Comparison of ENCODE assay signal across 28 cellular contexts in genomic region chr4:17941731-17942130, GRCh38.
A peak's percentile ranks its signal among the peaks of the same experiment; 100 is the strongest.
DNase-seq lines count a peak whose midpoint lies in the region; FAIRE-seq and TF ChIP-seq lines count a peak whose summit lies in the region.
"Had no signal": no experiment of that assay in that cellular context is flagged by ENCODE, and none has a peak within 500 bp of the region (broad histone marks: within the 10 kb centered on the region; RNA-seq: fewer than 3 reads in every experiment).

No MANE protein-coding gene starts in this region.

- H3K27ac ChIP-seq in fibroblast of lung (ENCODE audit: insufficient read depth, low read length): no peak overlapping the region
- no peak overlapping the region for H3K27ac ChIP-seq in effector memory CD4-positive, alpha-beta T cell (ENCODE audit: insufficient read depth, low read length, poor library complexity, severe bottlenecking)
- H3K27ac ChIP-seq: A549, ascending aorta, gastrocnemius medialis, hepatocyte, KMS-11, RWPE1, SK-N-MC, skin epidermis, vagina had no signal

- H3K27me3 ChIP-seq in fibroblast of lung (ENCODE audit: control insufficient read depth, insufficient read depth, low read length): no peaks in the 10 kb centered on the region
- no peaks in the 10 kb centered on the region for H3K27me3 ChIP-seq in effector memory CD4-positive, alpha-beta T cell (replicated peaks; ENCODE audit: control insufficient read depth, insufficient read depth, low read length, poor library complexity, severe bottlenecking)
- H3K27me3 ChIP-seq: ascending aorta, gastrocnemius medialis, hepatocyte, vagina had no signal

- no peaks in the 10 kb centered on the region for H3K27me3 Mint-ChIP-seq in mesothelial cell of epicardium (ENCODE audit: low read depth)
- H3K27me3 Mint-ChIP-seq: activated naive CD8-positive, alpha-beta T cell; CD4-positive, alpha-beta memory T cell; dendritic cell treated with granulocyte-macrophage colony-stimulating factor and Interleukin-4, amounts not matched to agents 40 ng/mL and 50 ng/mL, for 4 days; naive thymus-derived CD8-positive, alpha-beta T cell had no signal

- no peaks in the 10 kb centered on the region for H3K79me2 ChIP-seq in fibroblast of lung (ENCODE audit: control insufficient read depth, insufficient read depth, low read length)

- H3K27ac Mint-ChIP-seq in mesothelial cell of epicardium: peak overlapping the region; percentile 55
- H3K27ac Mint-ChIP-seq: activated naive CD8-positive, alpha-beta T cell; CD4-positive, alpha-beta memory T cell; dendritic cell treated with granulocyte-macrophage colony-stimulating factor and Interleukin-4, amounts not matched to agents 40 ng/mL and 50 ng/mL, for 4 days had no signal

- DNase-seq in EL: peak; percentile 9
- DNase-seq in NCI-H226: peak; percentile 8
- no peak for DNase-seq in fibroblast of lung (ENCODE audit: low read depth in 2 of 2)
- DNase-seq in mesothelial cell of epicardium (ENCODE audit: low spot score in 2 of 2, unreplicated experiment in 2 of 2): no peak
- DNase-seq in DMS79 (lab: John Stamatoyannopoulos, UW): no peak
- no peak for DNase-seq in effector memory CD4-positive, alpha-beta T cell
- DNase-seq in NCI-H1436 treated with DMSO at 0.1 percent for 48 hours (lab: John Stamatoyannopoulos, UW): no peak
- DNase-seq in frontal cortex (ENCODE audit: low spot score in 2 of 2): no peak
- DNase-seq: activated effector memory CD4-positive, alpha-beta T cell treated with Interleukin-2 at 50 U/mL for 16 hours; activated T-cell treated with anti-CD3 and anti-CD28 coated beads for 4 hours; CD4-positive, alpha-beta memory T cell; central memory CD4-positive, alpha-beta T cell; gastrocnemius medialis; midbrain; naive thymus-derived CD8-positive, alpha-beta T cell; NCI-H2081 treated with DMSO at 0.1 percent for 48 hours; NCI-H446 treated with DMSO at 0.1 percent for 48 hours; stimulated activated naive CD8-positive, alpha-beta T cell treated with anti-CD3 and anti-CD28 coated beads, Interleukin-15, Interleukin-2, amounts not matched to agents 100 U/mL and 50 U/mL, for 24 hours had no signal

- peak overlapping the region; percentile 8 for H3K4me2 ChIP-seq in fibroblast of lung (ENCODE audit: extremely low read depth, insufficient read depth, low read length)
- H3K4me2 ChIP-seq: A549, hepatocyte, KMS-11 had no signal

- no peaks in the 10 kb centered on the region for H3K36me3 ChIP-seq in fibroblast of lung (ENCODE audit: control insufficient read depth, insufficient read depth, low read length)
- H3K36me3 ChIP-seq in effector memory CD4-positive, alpha-beta T cell (ENCODE audit: control insufficient read depth, insufficient read depth, low read length): no peaks in the 10 kb centered on the region
- H3K36me3 ChIP-seq: ascending aorta, gastrocnemius medialis, vagina had no signal

- H3K4me1 Mint-ChIP-seq in mesothelial cell of epicardium: peaks cover 11% of the 10 kb centered on the region
- H3K4me1 Mint-ChIP-seq: CD4-positive, alpha-beta memory T cell had no signal

- H3K9me3 Mint-ChIP-seq in mesothelial cell of epicardium: no peaks in the 10 kb centered on the region
- H3K9me3 Mint-ChIP-seq: dendritic cell treated with granulocyte-macrophage colony-stimulating factor and Interleukin-4, amounts not matched to agents 40 ng/mL and 50 ng/mL, for 4 days had no signal

- H3K36me3 Mint-ChIP-seq in mesothelial cell of epicardium: peaks cover 3% of the 10 kb centered on the region

- H3K9me3 ChIP-seq in fibroblast of lung (ENCODE audit: control insufficient read depth, insufficient read depth, low read depth, low read length): no peaks in the 10 kb centered on the region
- no peaks in the 10 kb centered on the region for H3K9me3 ChIP-seq in effector memory CD4-positive, alpha-beta T cell (ENCODE audit: control insufficient read depth, low read length)
- H3K9me3 ChIP-seq: A549, ascending aorta, gastrocnemius medialis, vagina had no signal

- H3K4me1 ChIP-seq in fibroblast of lung (ENCODE audit: control insufficient read depth, extremely low read depth, insufficient read depth, low read length): no peaks in the 10 kb centered on the region
- no peaks in the 10 kb centered on the region for H3K4me1 ChIP-seq in effector memory CD4-positive, alpha-beta T cell (ENCODE audit: control insufficient read depth, insufficient read depth, low read length, poor library complexity, severe bottlenecking)
- H3K4me1 ChIP-seq: A549, ascending aorta, gastrocnemius medialis had no signal

- FAIRE-seq in frontal cortex (lab: Jason Lieb, UNC): no peak
- FAIRE-seq: A549 had no signal

- no peak overlapping the region for H3K4me3 Mint-ChIP-seq in mesothelial cell of epicardium
- H3K4me3 Mint-ChIP-seq: activated naive CD8-positive, alpha-beta T cell; CD4-positive, alpha-beta memory T cell; dendritic cell treated with granulocyte-macrophage colony-stimulating factor and Interleukin-4, amounts not matched to agents 40 ng/mL and 50 ng/mL, for 4 days; naive thymus-derived CD8-positive, alpha-beta T cell had no signal

- no peak overlapping the region for H3K9ac ChIP-seq in fibroblast of lung (ENCODE audit: insufficient read depth, low read length)
- H3K9ac ChIP-seq: KMS-11 had no signal

- TF ChIP-seq CTCF in fibroblast of lung (conservative IDR thresholded peaks at IDR 0.05 in 1 of 2, IDR thresholded peaks at IDR 0.05 in 1 of 2; ENCODE audit: low read depth in 1 of 2, low read length in 2 of 2): no peak
- TF ChIP-seq CTCF in mesothelial cell of epicardium (IDR thresholded peaks at IDR 0.05; ENCODE audit: unreplicated experiment): no peak

- no peaks in the 10 kb centered on the region for H4K20me1 ChIP-seq in fibroblast of lung (ENCODE audit: control insufficient read depth, extremely low read depth, insufficient read depth, low read length)

- no peak overlapping the region for H3K4me3 ChIP-seq in fibroblast of lung (replicated peaks in 1 of 4; ENCODE audit: control extremely low read depth in 1 of 4, insufficient read depth in 1 of 4, low read depth in 3 of 4, low read length in 4 of 4)
- H3K4me3 ChIP-seq in effector memory CD4-positive, alpha-beta T cell (ENCODE audit: insufficient read depth, low read depth, low read length, poor library complexity, severe bottlenecking): no peak overlapping the region
- H3K4me3 ChIP-seq: A549, ascending aorta, gastrocnemius medialis, hepatocyte, SK-N-MC, skin epidermis, vagina had no signal

- H2AFZ ChIP-seq in fibroblast of lung (ENCODE audit: low read length): no peak overlapping the region
- H2AFZ ChIP-seq: hepatocyte had no signal

Comparison
In these comparisons a context has a peak if more than half of its experiments do, and no peak if none do; other contexts are left out.
1. DNase-seq: peak in EL (single experiment) and NCI-H226 (single experiment); none in fibroblast of lung (0 of 2), mesothelial cell of epicardium (0 of 2), DMS79 (single experiment), effector memory CD4-positive, alpha-beta T cell (0 of 3), NCI-H1436 treated with DMSO at 0.1 percent for 48 hours (single experiment) and frontal cortex (0 of 2).